Comparison of ENCODE assay signal across 7 cellular contexts in genomic region chr21:22791986-22792560, GRCh38.
DNase-seq lines count a peak whose midpoint lies in the region; ATAC-seq and TF ChIP-seq lines count a peak whose summit lies in the region.

No MANE protein-coding gene starts in this region.

- H3K9me3 ChIP-seq in body of pancreas (no peaks in the 10 kb centered on the region), left lung (no peaks in the 10 kb centered on the region)

- H3K27ac ChIP-seq in body of pancreas, result no peak overlapping the region
- no peak overlapping the region for H3K27ac ChIP-seq in left lung

- H3K4me3 ChIP-seq in body of pancreas, result no peak overlapping the region
- H3K4me3 ChIP-seq in left lung, result no peak overlapping the region

- TF ChIP-seq CTCF in body of pancreas (IDR thresholded peaks at IDR 0.05), result peak; percentile 47 to 96 (median 61)
- TF ChIP-seq CTCF in left lung (IDR thresholded peaks at IDR 0.05), result peak; percentile 69 to 78

- H3K4me1 ChIP-seq in body of pancreas (no peaks in the 10 kb centered on the region), left lung (no peaks in the 10 kb centered on the region)

- intact Hi-C loops in body of pancreas (cut with DNase I), result loop anchor here (10.0 kb wide), 1 partner anchor 1627 kb away; no protein-coding TSS in a partner anchor
- intact Hi-C loops in left lung (cut with DNase I), result loop anchor here in 1 of 2 donors (10.0 kb wide), 1 partner anchor 1557 kb away; no protein-coding TSS in a partner anchor

- no peaks in the 10 kb centered on the region for H3K36me3 ChIP-seq in body of pancreas (replicated peaks in 1 of 2; ENCODE audit: insufficient read depth in 1 of 2, low read depth in 2 of 2)
- no peaks in the 10 kb centered on the region for H3K36me3 ChIP-seq in left lung

- no peak for TF ChIP-seq POLR2A in body of pancreas (IDR thresholded peaks at IDR 0.05)

- ATAC-seq in HG03442 (IDR thresholded peaks at IDR 0.05; ENCODE audit: unreplicated experiment), result peak; percentile 65
- ATAC-seq in body of pancreas, result no peak
- peak; percentile 67 for ATAC-seq in left lung

- peak; percentile 54 for DNase-seq in GM03348 (ENCODE audit: low spot score)
- DNase-seq in NCI-H748 treated with DMSO at 0.1 percent for 48 hours (lab: John Stamatoyannopoulos, UW), result peak; percentile 77
- DNase-seq in body of pancreas, result peak; percentile 26 to 31 (median 30)
- no peak for DNase-seq in left lung
- no peak for DNase-seq in occipital lobe (lab: John Stamatoyannopoulos, UW)
- no peak for DNase-seq in activated CD8-positive, alpha-beta memory T cell treated with anti-CD3 and anti-CD28 coated beads, Interleukin-2, amount 50 U/mL, for 4 hours

- 0 to 1% methylated on average over 3 of the region's 3 CpGs for WGBS in body of pancreas, 2 donors

- H3K27me3 ChIP-seq in body of pancreas (no peaks in the 10 kb centered on the region), left lung (no peaks in the 10 kb centered on the region)

Comparison
In these comparisons a context has a peak if more than half of its experiments do, and no peak if none do; other contexts are left out.
1. DNase-seq: peak in GM03348 (single experiment), NCI-H748 treated with DMSO at 0.1 percent for 48 hours (single experiment) and body of pancreas (4 of 4); none in left lung (0 of 2), occipital lobe (single experiment) and activated CD8-positive, alpha-beta memory T cell treated with anti-CD3 and anti-CD28 coated beads, Interleukin-2, amount 50 U/mL, for 4 hours (single experiment).